15 cellular contexts compared by ENCODE assay signal in genomic region chr7:120334475-120334874, GRCh38.
DNase-seq lines count a peak whose midpoint lies in the region; ATAC-seq, FAIRE-seq and TF ChIP-seq lines count a peak whose summit lies in the region.
"Had no signal": no experiment of that assay in that cellular context is flagged by ENCODE, and none has a peak within 500 bp of the region (broad histone marks: within the 10 kb centered on the region; RNA-seq: fewer than 3 reads in every experiment).

No MANE protein-coding gene starts in this region.

- no peaks in the 10 kb centered on the region for H3K27me3 Mint-ChIP-seq in activated T-helper 2 cell treated with anti-CD3 and anti-CD28 coated beads, Interferon-gamma antibody, Interleukin-2, Interleukin-4, amounts not matched to agents 10 μg/mL and 5 μg/mL and 100 μg/mL, durations not matched to agents 14 hours and 24 hours and 36 hours (ENCODE audit: low read depth)
- H3K27me3 Mint-ChIP-seq: memory B cell had no signal

- ATAC-seq in GM19351 (IDR thresholded peaks at IDR 0.05; ENCODE audit: unreplicated experiment): peak; percentile 77
- peak; percentile 94 for ATAC-seq in HG02588 (IDR thresholded peaks at IDR 0.05; ENCODE audit: unreplicated experiment)
- peak; percentile 95 for ATAC-seq in HG03139 (IDR thresholded peaks at IDR 0.05; ENCODE audit: unreplicated experiment)
- ATAC-seq: SK-N-SH treated with all-trans-retinoic acid at 6 μM for 48 hours had no signal

- H3K9me3 Mint-ChIP-seq in activated T-helper 2 cell treated with anti-CD3 and anti-CD28 coated beads, Interferon-gamma antibody, Interleukin-2, Interleukin-4, amounts not matched to agents 10 μg/mL and 5 μg/mL and 100 μg/mL, durations not matched to agents 14 hours and 24 hours and 36 hours: no peaks in the 10 kb centered on the region

- intact Hi-C loops in activated T-helper 2 cell treated with anti-CD3 and anti-CD28 coated beads, Interferon-gamma antibody, Interleukin-2, Interleukin-4, amounts not matched to agents 10 μg/mL and 5 μg/mL and 100 μg/mL, durations not matched to agents 14 hours and 24 hours and 36 hours (cut with micrococcal nuclease): no loop called here

- DNase-seq in GM12891 (ENCODE audit: insufficient read length, low spot score): no peak
- no peak for DNase-seq in activated T-helper 2 cell treated with anti-CD3 and anti-CD28 coated beads, Interferon-gamma antibody, Interleukin-2, Interleukin-4, amounts not matched to agents 10 μg/mL and 5 μg/mL and 100 μg/mL, durations not matched to agents 14 hours and 24 hours and 36 hours (ENCODE audit: low spot score)
- DNase-seq in caudate nucleus (lab: John Stamatoyannopoulos, UW): no peak
- DNase-seq in globus pallidus (ENCODE audit: low spot score): no peak
- no peak for DNase-seq in NCI-H510A treated with DMSO at 0.1 percent for 48 hours (lab: John Stamatoyannopoulos, UW)
- DNase-seq: activated T-cell treated with anti-CD3 and anti-CD28 coated beads for 4 hours; amygdala; NCI-H2081; stimulated activated CD4-positive, alpha-beta T cell treated with anti-CD3 and anti-CD28 coated beads, Interleukin-12 subunit alpha, Interleukin-12 subunit beta, amount 100 ng/mL, for 4 hours; transverse colon had no signal

- H3K27ac Mint-ChIP-seq in activated T-helper 2 cell treated with anti-CD3 and anti-CD28 coated beads, Interferon-gamma antibody, Interleukin-2, Interleukin-4, amounts not matched to agents 10 μg/mL and 5 μg/mL and 100 μg/mL, durations not matched to agents 14 hours and 24 hours and 36 hours: no peak overlapping the region
- H3K27ac Mint-ChIP-seq: memory B cell had no signal

- no peaks in the 10 kb centered on the region for H3K4me1 Mint-ChIP-seq in activated T-helper 2 cell treated with anti-CD3 and anti-CD28 coated beads, Interferon-gamma antibody, Interleukin-2, Interleukin-4, amounts not matched to agents 10 μg/mL and 5 μg/mL and 100 μg/mL, durations not matched to agents 14 hours and 24 hours and 36 hours (ENCODE audit: low read depth)
- H3K4me1 Mint-ChIP-seq: memory B cell had no signal

- TF ChIP-seq POLR2A in GM12891 (IDR thresholded peaks at IDR 0.05; ENCODE audit: low read depth, low read length): no peak

- peak; percentile 76 for FAIRE-seq in GM12891 (lab: Jason Lieb, UNC)

- H3K4me3 Mint-ChIP-seq in activated T-helper 2 cell treated with anti-CD3 and anti-CD28 coated beads, Interferon-gamma antibody, Interleukin-2, Interleukin-4, amounts not matched to agents 10 μg/mL and 5 μg/mL and 100 μg/mL, durations not matched to agents 14 hours and 24 hours and 36 hours (ENCODE audit: low read depth): no peak overlapping the region
- H3K4me3 Mint-ChIP-seq: memory B cell had no signal

- H3K36me3 Mint-ChIP-seq in activated T-helper 2 cell treated with anti-CD3 and anti-CD28 coated beads, Interferon-gamma antibody, Interleukin-2, Interleukin-4, amounts not matched to agents 10 μg/mL and 5 μg/mL and 100 μg/mL, durations not matched to agents 14 hours and 24 hours and 36 hours (ENCODE audit: low read depth): no peaks in the 10 kb centered on the region
- H3K36me3 Mint-ChIP-seq: memory B cell had no signal

- no peak overlapping the region for H3K27ac ChIP-seq in caudate nucleus (ENCODE audit: low read depth, low read length)
- H3K27ac ChIP-seq: transverse colon had no signal

TF ChIP-seq in GM12891, 5 proteins besides CTCF, POLR2A, EP300 and RAD21:
- TF ChIP-seq PAX5 (IDR thresholded peaks at IDR 0.05; ENCODE audit: insufficient read depth, low read length, severe bottlenecking) (no peak), TAF1 (IDR thresholded peaks at IDR 0.05; ENCODE audit: low read depth, low read length) (no peak), POU2F2 (IDR thresholded peaks at IDR 0.05; ENCODE audit: low read depth, low read length) (no peak), SPI1 (IDR thresholded peaks at IDR 0.05; ENCODE audit: low read depth, low read length) (no peak), POLR2AphosphoS5 (IDR thresholded peaks at IDR 0.05; ENCODE audit: low read depth, low read length) (no peak)
